Comparison of ENCODE assay signal across 9 cellular contexts in genomic region chr22:31451709-31452571, GRCh38. TPM values are rescaled to one million over a fixed set of nuclear protein-coding genes. Genes with fewer than 3 reads are reported as not detected.
DNase-seq lines count a peak whose midpoint lies in the region; ATAC-seq and TF ChIP-seq lines count a peak whose summit lies in the region.
"Had no signal": no experiment of that assay in that cellular context is flagged by ENCODE, and none has a peak within 500 bp of the region (broad histone marks: within the 10 kb centered on the region; RNA-seq: fewer than 3 reads in every experiment).

No MANE protein-coding gene starts in this region.

- no peak overlapping the region for H3K4me3 ChIP-seq in AG04450 (ENCODE audit: low read depth, low read length)
- no peak overlapping the region for H3K4me3 ChIP-seq in mucosa of descending colon
- H3K4me3 ChIP-seq: SJSA1 had no signal

- no peaks in the 10 kb centered on the region for H3K4me1 ChIP-seq in mucosa of descending colon (ENCODE audit: low read depth)
- H3K4me1 ChIP-seq: SJSA1 had no signal

- H3K9me3 ChIP-seq in AG04450 (ENCODE audit: control insufficient read depth, insufficient read depth, low read length) (no peaks in the 10 kb centered on the region), mucosa of descending colon (no peaks in the 10 kb centered on the region)
- H3K9me3 ChIP-seq: SJSA1 had no signal

- ATAC-seq in mucosa of descending colon (peak; percentile 75), HG03457 (IDR thresholded peaks at IDR 0.05; ENCODE audit: unreplicated experiment) (no peak), HG03135 (IDR thresholded peaks at IDR 0.05; ENCODE audit: unreplicated experiment) (no peak)

- no peak overlapping the region for H3K27ac ChIP-seq in AG04450 (ENCODE audit: low read depth, low read length)
- H3K27ac ChIP-seq: SJSA1 had no signal

- no peaks in the 10 kb centered on the region for H3K27me3 Mint-ChIP-seq in brain

- no peak overlapping the region for H3K4me3 Mint-ChIP-seq in brain

- intact Hi-C loops in mucosa of descending colon (cut with DNase I, micrococcal nuclease), result no loop called here

- H3K9me3 Mint-ChIP-seq in brain, result no peaks in the 10 kb centered on the region

- CTCF ChIA-PET in AG04450 (lab: Charles Lee), result interaction anchor here (0.5 to 1.7 kb wide), 23 partner anchors 8 to 519 kb away, joined by 3 to 10 read pairs (median 4); no protein-coding TSS in a partner anchor

- no peaks in the 10 kb centered on the region for H3K4me1 Mint-ChIP-seq in brain

- peaks cover 48% of the 10 kb centered on the region for H3K36me3 Mint-ChIP-seq in brain

- H3K27me3 ChIP-seq in AG04450 (ENCODE audit: control insufficient read depth, insufficient read depth, low read length), result no peaks in the 10 kb centered on the region
- H3K27me3 ChIP-seq: SJSA1 had no signal

- POLR2A ChIA-PET in AG04450 (lab: Yijun Ruan, JAX), result interaction anchor here (0.7 kb wide), 1 partner anchor 1931 kb away, joined by 6 read pairs; no protein-coding TSS in a partner anchor

- H3K27ac Mint-ChIP-seq in brain, result peak overlapping the region in 3 of 5 experiments; percentile 23 to 76 (median 42)

- TF ChIP-seq CTCF in AG04450 (IDR thresholded peaks at IDR 0.05; ENCODE audit: low read depth, low read length), result peak; percentile 63
- peak in 1 of 2 experiments; percentile 41 for TF ChIP-seq CTCF in brain (conservative IDR thresholded peaks at IDR 0.05)
- TF ChIP-seq CTCF in mucosa of descending colon (IDR thresholded peaks at IDR 0.05), result peak; percentile 15

- no peaks in the 10 kb centered on the region for H3K36me3 ChIP-seq in mucosa of descending colon (ENCODE audit: low read depth)

- DNase-seq in AG04450 (ENCODE audit: low read depth, low spot score) (peak; percentile 1), Daoy (ENCODE audit: low read depth) (peak; percentile 35), NAMALWA (ENCODE audit: low spot score) (peak; percentile 74), mucosa of descending colon (peak in 1 of 3 donors; percentile 22)
- DNase-seq in activated effector memory CD4-positive, alpha-beta T cell treated with anti-CD3 and anti-CD28 coated beads, Interleukin-2, amount 50 U/mL, for 16 hours, result no peak

RNA-seq across cellular contexts. Expression of gene EIF4ENIF1, which starts 37.7 kb away (rescaled TPM):
- polyA plus RNA-seq in AG04450 (2011; rRNA removed) (21.0 and 21.4 TPM in 2 replicates), brain (ENCODE audit: insufficient read depth, low read depth, low replicate concordance) (21.9 TPM)
- 30.7 and 35.4 TPM in 2 replicates for polyA minus RNA-seq in AG04450 (2011; rRNA and poly(A)+ RNA removed)
- total RNA-seq in Daoy (2014; rRNA removed; shearing (Covaris generic)), result 4.6 and 6.8 TPM in 2 replicates
- total RNA-seq in mucosa of descending colon, result 10 to 100 TPM; 25.0 to 42.0 (median 33.9) TPM

RNA-seq across cellular contexts. Expression of gene SFI1, which starts 44.4 kb away (rescaled TPM):
- polyA plus RNA-seq in AG04450 (2011; rRNA removed), result 4.0 and 4.1 TPM in 2 replicates
- 12.2 and 15.1 TPM in 2 replicates for polyA minus RNA-seq in AG04450 (2011; rRNA and poly(A)+ RNA removed)
- 2.4 and 4.5 TPM in 2 replicates for total RNA-seq in Daoy (2014; rRNA removed; shearing (Covaris generic))
- polyA plus RNA-seq in brain (ENCODE audit: insufficient read depth, low read depth, low replicate concordance), result 11.4 TPM
- 10 to 100 TPM; 34.4 to 52.6 (median 49.5) TPM for total RNA-seq in mucosa of descending colon

RNA-seq across cellular contexts. Expression of gene DRG1, which starts 52.5 kb away (rescaled TPM):
- polyA plus RNA-seq in AG04450 (2011; rRNA removed) (90.8 and 108 TPM in 2 replicates), brain (ENCODE audit: insufficient read depth, low read depth, low replicate concordance) (87.6 TPM)
- 65.1 and 76.9 TPM in 2 replicates for polyA minus RNA-seq in AG04450 (2011; rRNA and poly(A)+ RNA removed)
- total RNA-seq in Daoy (2014; rRNA removed; shearing (Covaris generic)), result 134 and 146 TPM in 2 replicates
- total RNA-seq in mucosa of descending colon, result 10 to 100 TPM; 39.1 to 50.7 (median 40.5) TPM
